ENCODE assay signal across 1 cellular context in the genomic region with DNA sequence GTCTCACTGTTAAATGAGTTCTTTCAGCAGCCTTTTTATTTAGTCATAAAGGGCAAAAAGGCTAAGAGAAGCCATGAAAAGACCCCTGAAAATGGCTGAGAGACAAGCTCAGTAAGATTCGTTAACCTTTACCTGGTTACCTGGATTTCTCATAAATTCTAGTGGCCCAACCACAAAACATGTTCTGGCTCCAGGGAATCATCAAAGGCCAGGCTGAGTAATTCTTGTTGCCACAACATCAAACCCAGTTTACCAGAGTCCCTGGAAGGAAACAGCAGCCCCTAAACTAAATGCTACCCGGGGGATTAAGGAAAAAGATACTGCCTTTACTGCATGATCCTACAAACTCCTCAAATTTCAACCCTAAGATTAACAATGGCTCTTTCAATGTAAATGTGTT.
TF ChIP-seq lines count a peak whose summit lies in the region.

No MANE protein-coding gene starts in this region.

TF ChIP-seq in K562, 482 proteins besides CTCF, POLR2A, EP300 and RAD21:
- TF ChIP-seq ZNF3 (CRISPR knock-in tag; IDR thresholded peaks at IDR 0.05) (no peak), NR4A1 (CRISPR knock-in tag; IDR thresholded peaks at IDR 0.05) (no peak), NR4A1 (tag; IDR thresholded peaks at IDR 0.05) (no peak), HNRNPL (IDR thresholded peaks at IDR 0.05; ENCODE audit: low read depth, low read length) (no peak), CHD2 (IDR thresholded peaks at IDR 0.05; ENCODE audit: low read depth, low read length) (no peak), KLF6 (CRISPR knock-in tag; IDR thresholded peaks at IDR 0.05; ENCODE audit: borderline replicate concordance) (no peak), CHCHD3 (CRISPR knock-in tag; IDR thresholded peaks at IDR 0.05) (no peak), CHD1 (IDR thresholded peaks at IDR 0.05; ENCODE audit: low read length) (no peak), ZNF347 (CRISPR knock-in tag; IDR thresholded peaks at IDR 0.05; ENCODE audit: low read depth) (no peak), ZNF766 (CRISPR knock-in tag; conservative IDR thresholded peaks at IDR 0.05) (no peak), ZNF23 (CRISPR knock-in tag; IDR thresholded peaks at IDR 0.05) (no peak), BRCA1 (IDR thresholded peaks at IDR 0.05) (no peak), BRCA1 (CRISPR knock-in tag; IDR thresholded peaks at IDR 0.05) (no peak), EP400 (IDR thresholded peaks at IDR 0.05) (no peak), ZFP1 (CRISPR knock-in tag; IDR thresholded peaks at IDR 0.05) (no peak), RB1 (IDR thresholded peaks at IDR 0.05; ENCODE audit: low read depth) (no peak), ZBTB49 (CRISPR knock-in tag; IDR thresholded peaks at IDR 0.05; ENCODE audit: borderline replicate concordance) (no peak), SLC30A9 (CRISPR knock-in tag; IDR thresholded peaks at IDR 0.05) (no peak), RREB1 (CRISPR knock-in tag; IDR thresholded peaks at IDR 0.05) (no peak)
- TF ChIP-seq, protein P1, sequence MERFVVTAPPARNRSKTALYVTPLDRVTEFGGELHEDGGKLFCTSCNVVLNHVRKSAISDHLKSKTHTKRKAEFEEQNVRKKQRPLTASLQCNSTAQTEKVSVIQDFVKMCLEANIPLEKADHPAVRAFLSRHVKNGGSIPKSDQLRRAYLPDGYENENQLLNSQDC (CRISPR knock-in tag; IDR thresholded peaks at IDR 0.05) = no peak
